Comparison of ENCODE assay signal across 9 cellular contexts in genomic region chr13:111213964-111214726, GRCh38.
DNase-seq lines count a peak whose midpoint lies in the region; ATAC-seq and TF ChIP-seq lines count a peak whose summit lies in the region.
"Had no signal": no experiment of that assay in that cellular context is flagged by ENCODE, and none has a peak within 500 bp of the region (broad histone marks: within the 10 kb centered on the region; RNA-seq: fewer than 3 reads in every experiment).

No MANE protein-coding gene starts in this region.

- intact Hi-C loops in colonic mucosa (cut with DNase I) = loop anchor here (10.0 kb wide), 1 partner anchor 59 kb away; no protein-coding TSS in a partner anchor

- H3K36me3 ChIP-seq in colonic mucosa = no peaks in the 10 kb centered on the region

- H3K27me3 Mint-ChIP-seq in activated CD8-positive, alpha-beta memory T cell treated with anti-CD3 and anti-CD28 coated beads, Interleukin-2, amount 10 ng/mL, durations not matched to agents 7 days and 5 days = no peaks in the 10 kb centered on the region

- H3K4me3 Mint-ChIP-seq in activated CD8-positive, alpha-beta memory T cell treated with anti-CD3 and anti-CD28 coated beads, Interleukin-2, amount 10 ng/mL, durations not matched to agents 7 days and 5 days = no peak overlapping the region
- H3K4me3 Mint-ChIP-seq: activated naive CD4-positive, alpha-beta T cell treated with anti-CD3 and anti-CD28 coated beads for 36 hours had no signal

- CTCF ChIA-PET in activated CD8-positive, alpha-beta memory T cell treated with anti-CD3 and anti-CD28 coated beads, Interleukin-2, amount 10 ng/mL, durations not matched to agents 7 days and 5 days (lab: Charles Lee) = interaction anchor here (0.8 to 8.2 kb wide), 4 partner anchors 11 to 146 kb away, joined by 3 to 65 read pairs (median 5); no protein-coding TSS in a partner anchor

- TF ChIP-seq CTCF in coronary artery (IDR thresholded peaks at IDR 0.05) (no peak), colonic mucosa (IDR thresholded peaks at IDR 0.05) (no peak)

- peak; percentile 43 for ATAC-seq in GM21390 (IDR thresholded peaks at IDR 0.05; ENCODE audit: unreplicated experiment)
- ATAC-seq in activated CD8-positive, alpha-beta memory T cell treated with anti-CD3 and anti-CD28 coated beads, Interleukin-2, amount 10 ng/mL, durations not matched to agents 7 days and 5 days = no peak

- H3K27ac ChIP-seq in coronary artery (peak overlapping the region; percentile 34 to 71), colonic mucosa (no peak overlapping the region)

- H3K4me1 ChIP-seq in colonic mucosa = no peaks in the 10 kb centered on the region

- no peak overlapping the region for H3K4me3 ChIP-seq in coronary artery
- no peak overlapping the region for H3K4me3 ChIP-seq in colonic mucosa

- H3K9me3 Mint-ChIP-seq in activated CD8-positive, alpha-beta memory T cell treated with anti-CD3 and anti-CD28 coated beads, Interleukin-2, amount 10 ng/mL, durations not matched to agents 7 days and 5 days (ENCODE audit: low read depth) = no peaks in the 10 kb centered on the region
- H3K9me3 Mint-ChIP-seq: activated naive CD4-positive, alpha-beta T cell treated with anti-CD3 and anti-CD28 coated beads for 36 hours had no signal

- H3K36me3 Mint-ChIP-seq in activated CD8-positive, alpha-beta memory T cell treated with anti-CD3 and anti-CD28 coated beads, Interleukin-2, amount 10 ng/mL, durations not matched to agents 7 days and 5 days = peaks cover 6% of the 10 kb centered on the region

- no peak overlapping the region for H3K9ac ChIP-seq in colonic mucosa (ENCODE audit: low read depth in 2 of 2, low read length in 2 of 2)

- peaks cover 3% of the 10 kb centered on the region for H3K4me1 Mint-ChIP-seq in activated CD8-positive, alpha-beta memory T cell treated with anti-CD3 and anti-CD28 coated beads, Interleukin-2, amount 10 ng/mL, durations not matched to agents 7 days and 5 days

- no peaks in the 10 kb centered on the region for H3K9me3 ChIP-seq in colonic mucosa

- peak; percentile 78 to 86 for DNase-seq in NCI-H187 (lab: John Stamatoyannopoulos, UW)
- no peak for DNase-seq in coronary artery (ENCODE audit: low spot score)
- peak; percentile 47 for DNase-seq in putamen (ENCODE audit: low spot score)
- DNase-seq in activated gamma-delta T cell (lab: John Stamatoyannopoulos, UW) = no peak
- DNase-seq in effector CD8-positive, alpha-beta T cell (lab: John Stamatoyannopoulos, UW) = no peak
- no peak for DNase-seq in colonic mucosa
- no peak for DNase-seq in activated CD8-positive, alpha-beta memory T cell treated with anti-CD3 and anti-CD28 coated beads, Interleukin-2, amount 10 ng/mL, durations not matched to agents 7 days and 5 days
- DNase-seq: activated naive CD4-positive, alpha-beta T cell treated with anti-CD3 and anti-CD28 coated beads for 36 hours had no signal

- H3K27ac Mint-ChIP-seq in activated CD8-positive, alpha-beta memory T cell treated with anti-CD3 and anti-CD28 coated beads, Interleukin-2, amount 10 ng/mL, durations not matched to agents 7 days and 5 days = no peak overlapping the region
- H3K27ac Mint-ChIP-seq: activated naive CD4-positive, alpha-beta T cell treated with anti-CD3 and anti-CD28 coated beads for 36 hours had no signal

- no peaks in the 10 kb centered on the region for H3K27me3 ChIP-seq in colonic mucosa

Comparison
In these comparisons a context has a peak if more than half of its experiments do, and no peak if none do; other contexts are left out.
1. DNase-seq: peak in NCI-H187 (2 of 2) and putamen (single experiment); none in coronary artery (single experiment), activated gamma-delta T cell (single experiment), effector CD8-positive, alpha-beta T cell (single experiment), colonic mucosa (single experiment) and activated CD8-positive, alpha-beta memory T cell treated with anti-CD3 and anti-CD28 coated beads, Interleukin-2, amount 10 ng/mL, durations not matched to agents 7 days and 5 days (single experiment).